In genomic region chrX:114611018-114611619, GRCh38 we compare ENCODE assay signal across 8 cellular contexts. TPM values are rescaled to one million over a fixed set of nuclear protein-coding genes. Genes with fewer than 3 reads are reported as not detected.
DNase-seq lines count a peak whose midpoint lies in the region; ATAC-seq and TF ChIP-seq lines count a peak whose summit lies in the region.

No MANE protein-coding gene starts in this region.

- peak; percentile 2 to 12 for DNase-seq in activated T-cell treated with anti-CD3 and anti-CD28 coated beads, Interleukin-2, amount 50 U/mL, for 72 hours
- DNase-seq in activated T-cell treated with anti-CD3 and anti-CD28 coated beads, Interleukin-2, amount 50 U/mL, for 1 hour = no peak
- no peak for DNase-seq in glutamatergic neuron
- DNase-seq in stimulated activated CD8-positive, alpha-beta memory T cell treated with anti-CD3 and anti-CD28 coated beads, Interleukin-4, amount 100 ng/mL, for 48 hours = peak; percentile 27
- no peak for DNase-seq in activated naive CD4-positive, alpha-beta T cell (lab: John Stamatoyannopoulos, UW)

- no peaks in the 10 kb centered on the region for H3K9me3 Mint-ChIP-seq in activated T-cell treated with anti-CD3 and anti-CD28 coated beads, Interleukin-2, amount 50 U/mL, for 72 hours
- no peaks in the 10 kb centered on the region for H3K9me3 Mint-ChIP-seq in glutamatergic neuron (ENCODE audit: unreplicated experiment)

- TF ChIP-seq CTCF in LNCAP (IDR thresholded peaks at IDR 0.05) = peak; percentile 64
- peak; percentile 71; the same call in 1 of the 2 replicates for TF ChIP-seq CTCF in WI38 (IDR thresholded peaks at IDR 0.05; ENCODE audit: low read depth, low read length)
- TF ChIP-seq CTCF in glutamatergic neuron (IDR thresholded peaks at IDR 0.05; ENCODE audit: partially characterized antibody, unreplicated experiment) = peak; percentile 78

- no peak for ATAC-seq in activated T-cell treated with anti-CD3 and anti-CD28 coated beads, Interleukin-2, amount 50 U/mL, for 72 hours (replicated peaks in 1 of 2)
- ATAC-seq in GM21390 (IDR thresholded peaks at IDR 0.05; ENCODE audit: unreplicated experiment) = peak; percentile 76

- H3K4me3 ChIP-seq in WI38 (ENCODE audit: low read depth, low read length) = no peak overlapping the region

- H3K27me3 Mint-ChIP-seq in activated T-cell treated with anti-CD3 and anti-CD28 coated beads, Interleukin-2, amount 50 U/mL, for 72 hours (ENCODE audit: low read depth) = peaks cover 5% of the 10 kb centered on the region
- peaks cover 5% of the 10 kb centered on the region for H3K27me3 Mint-ChIP-seq in glutamatergic neuron (ENCODE audit: unreplicated experiment)

- H3K4me1 Mint-ChIP-seq in activated T-cell treated with anti-CD3 and anti-CD28 coated beads, Interleukin-2, amount 50 U/mL, for 72 hours (ENCODE audit: low read depth) = no peaks in the 10 kb centered on the region
- no peaks in the 10 kb centered on the region for H3K4me1 Mint-ChIP-seq in glutamatergic neuron (ENCODE audit: low read depth, unreplicated experiment)

- no peak overlapping the region for H3K4me3 Mint-ChIP-seq in activated T-cell treated with anti-CD3 and anti-CD28 coated beads, Interleukin-2, amount 50 U/mL, for 72 hours
- H3K4me3 Mint-ChIP-seq in glutamatergic neuron (ENCODE audit: unreplicated experiment) = no peak overlapping the region

- no peak overlapping the region for H3K27ac Mint-ChIP-seq in activated T-cell treated with anti-CD3 and anti-CD28 coated beads, Interleukin-2, amount 50 U/mL, for 72 hours
- H3K27ac Mint-ChIP-seq in glutamatergic neuron (ENCODE audit: unreplicated experiment) = no peak overlapping the region

- H3K36me3 Mint-ChIP-seq in activated T-cell treated with anti-CD3 and anti-CD28 coated beads, Interleukin-2, amount 50 U/mL, for 72 hours (ENCODE audit: insufficient read depth in 2 of 2) = no peaks in the 10 kb centered on the region
- H3K36me3 Mint-ChIP-seq in glutamatergic neuron (ENCODE audit: unreplicated experiment) = no peaks in the 10 kb centered on the region

RNA-seq across cellular contexts. Expression of gene HTR2C, which starts 27.2 kb away (rescaled TPM):
- not detected for total RNA-seq in activated T-cell treated with anti-CD3 and anti-CD28 coated beads, Interleukin-2, amount 50 U/mL, for 72 hours
- total RNA-seq in glutamatergic neuron (ENCODE audit: unreplicated experiment) = not detected

Comparison
In these comparisons a context has a peak if more than half of its experiments do, and no peak if none do; other contexts are left out.
1. DNase-seq: peak in activated T-cell treated with anti-CD3 and anti-CD28 coated beads, Interleukin-2, amount 50 U/mL, for 72 hours (2 of 2) and stimulated activated CD8-positive, alpha-beta memory T cell treated with anti-CD3 and anti-CD28 coated beads, Interleukin-4, amount 100 ng/mL, for 48 hours (single experiment); none in activated T-cell treated with anti-CD3 and anti-CD28 coated beads, Interleukin-2, amount 50 U/mL, for 1 hour (single experiment), glutamatergic neuron (single experiment) and activated naive CD4-positive, alpha-beta T cell (0 of 4).
2. Peak in every context shown above with its lines, with median percentiles within 50 percentile points of each other: CTCF ChIP-seq.